19 cellular contexts compared by ENCODE assay signal in genomic region chr6:12318749-12319148, GRCh38. TPM values are rescaled to one million over a fixed set of nuclear protein-coding genes. Genes with fewer than 3 reads are reported as not detected.
DNase-seq lines count a peak whose midpoint lies in the region; ATAC-seq, FAIRE-seq and TF ChIP-seq lines count a peak whose summit lies in the region.
"Had no signal": no experiment of that assay in that cellular context is flagged by ENCODE, and none has a peak within 500 bp of the region (broad histone marks: within the 10 kb centered on the region; RNA-seq: fewer than 3 reads in every experiment).

No MANE protein-coding gene starts in this region.

- H3K4me1 ChIP-seq in A549, result peaks cover 32% of the 10 kb centered on the region
- H3K4me1 ChIP-seq in MM.1S (ENCODE audit: low read length), result peaks cover 23% of the 10 kb centered on the region
- no peaks in the 10 kb centered on the region for H3K4me1 ChIP-seq in K562 (replicated peaks in 1 of 2; ENCODE audit: control insufficient read depth in 2 of 2, insufficient read depth in 2 of 2, low read length in 2 of 2)
- H3K4me1 ChIP-seq in prostate gland (replicated peaks), result no peaks in the 10 kb centered on the region

- in situ Hi-C loops in K562 (cut with MboI), result no loop called here

- CTCF ChIA-PET in A549 (lab: Yijun Ruan, JAX) (no interaction called here), K562 (lab: Yijun Ruan, JAX; ENCODE audit: low intra/inter-chr PET ratio) (no interaction called here)

- FAIRE-seq in A549 (lab: Jason Lieb, UNC), result no peak
- no peak for FAIRE-seq in K562 (lab: Jason Lieb, UNC)
- FAIRE-seq: GM18507 had no signal

- TF ChIP-seq EP300 in A549 (IDR thresholded peaks at IDR 0.05) (no peak), K562 (IDR thresholded peaks at IDR 0.05; ENCODE audit: low read length) (no peak)

- intact Hi-C loops in K562 (cut with micrococcal nuclease), result no loop called here
- intact Hi-C loops in prostate gland (cut with DNase I), result no loop called here

- H3K9me3 ChIP-seq in A549 (peaks cover 60% of the 10 kb centered on the region), MM.1S (replicated peaks; ENCODE audit: insufficient read depth, low read length) (no peaks in the 10 kb centered on the region), K562 (replicated peaks; ENCODE audit: control insufficient read depth, insufficient read depth, low read depth, low read length) (no peaks in the 10 kb centered on the region), prostate gland (no peaks in the 10 kb centered on the region)

- H4K20me1 ChIP-seq in MM.1S (ENCODE audit: insufficient read depth, low read length), result no peaks in the 10 kb centered on the region
- no peaks in the 10 kb centered on the region for H4K20me1 ChIP-seq in K562 (replicated peaks; ENCODE audit: control insufficient read depth, insufficient read depth, low read length)

- H3K27me3 ChIP-seq in MM.1S (replicated peaks; ENCODE audit: insufficient read depth, low read length), result no peaks in the 10 kb centered on the region
- H3K27me3 ChIP-seq in K562 (ENCODE audit: control insufficient read depth in 2 of 2, insufficient read depth in 2 of 2, low read length in 2 of 2), result 0 out of 5 replicates have a peak, but pooled peaks cover 0 to 8% of the 10 kb centered on the region in 2 experiments
- no peaks in the 10 kb centered on the region for H3K27me3 ChIP-seq in prostate gland (replicated peaks; ENCODE audit: insufficient read depth)

- peaks cover 16% of the 10 kb centered on the region; the same call in 1 of the 2 replicates for H3F3A ChIP-seq in MM.1S (ENCODE audit: insufficient read depth, low read length)

- H3K9ac ChIP-seq in MM.1S (ENCODE audit: low read length) (no peak overlapping the region; the same call in 1 of the 2 replicates), K562 (ENCODE audit: insufficient read depth in 1 of 2, low read depth in 2 of 2, low read length in 2 of 2) (no peak overlapping the region)

- ATAC-seq in A549 (no peak), K562 (no peak), GM18907 (IDR thresholded peaks at IDR 0.05; ENCODE audit: unreplicated experiment) (no peak)
- ATAC-seq: GM23338, HCT116 had no signal

- POLR2A ChIA-PET in A549 (lab: Yijun Ruan, JAX), result no interaction called here
- POLR2A ChIA-PET in K562 (lab: Yijun Ruan, JAX), result no interaction called here

- TF ChIP-seq CTCF in A549 (IDR thresholded peaks at IDR 0.05) (no peak), MM.1S (IDR thresholded peaks at IDR 0.05; ENCODE audit: low read length) (no peak), K562 (IDR thresholded peaks at IDR 0.05 in 2 of 3, conservative IDR thresholded peaks at IDR 0.05 in 1 of 3; ENCODE audit: insufficient read depth in 2 of 3, low read depth in 1 of 3, low read length in 3 of 3) (no peak), osteocyte (IDR thresholded peaks at IDR 0.05) (no peak), prostate gland (IDR thresholded peaks at IDR 0.05) (no peak)

- no peak overlapping the region for H3K27ac Mint-ChIP-seq in osteocyte (ENCODE audit: unreplicated experiment)
- H3K27ac Mint-ChIP-seq: CD4-positive, alpha-beta memory T cell; GM23338; H9 had no signal

- DNase-seq in A549 (ENCODE audit: low read depth in 1 of 2, low spot score in 1 of 2), result no peak
- DNase-seq in MM.1S, result peak; percentile 38
- DNase-seq in K562 (ENCODE audit: extremely low read depth in 1 of 4, low spot score in 3 of 4), result no peak
- peak; percentile 64 for DNase-seq in osteocyte (ENCODE audit: extremely low spot score, unreplicated experiment)
- DNase-seq in prostate gland (ENCODE audit: low spot score), result no peak
- no peak for DNase-seq in NCI-H2107 treated with DMSO at 0.1 percent for 48 hours (lab: John Stamatoyannopoulos, UW; ENCODE audit: unreplicated experiment)
- DNase-seq: 8988T; C1 segment of cervical spinal cord; CD4-positive, alpha-beta memory T cell; COR-L47; DMS153; DND-41; GDM1; H9 had no signal

- peaks cover 2% of the 10 kb centered on the region for H3K36me3 Mint-ChIP-seq in osteocyte (ENCODE audit: unreplicated experiment)
- H3K36me3 Mint-ChIP-seq: CD4-positive, alpha-beta memory T cell had no signal

- H3K9me3 Mint-ChIP-seq in osteocyte (ENCODE audit: unreplicated experiment), result peaks cover 6% of the 10 kb centered on the region

- H3K79me2 ChIP-seq in MM.1S (ENCODE audit: low read length) (no peaks in the 10 kb centered on the region), K562 (ENCODE audit: control insufficient read depth, insufficient read depth, low read length) (no peaks in the 10 kb centered on the region)

- no peak overlapping the region for H3K4me3 Mint-ChIP-seq in osteocyte (ENCODE audit: unreplicated experiment)
- H3K4me3 Mint-ChIP-seq: CD4-positive, alpha-beta memory T cell; GM23338; H9 had no signal

- WGBS in A549 (ENCODE audit: missing lambda C conversion rate), result 90% methylated on average over 2 of the region's 2 CpGs
- WGBS in K562 (ENCODE audit: insufficient coverage, low coverage, missing lambda C conversion rate), result 0% methylated on average over 2 of the region's 2 CpGs
- 84% methylated on average over 2 of the region's 2 CpGs for WGBS in prostate gland

- H3K36me3 ChIP-seq in MM.1S (replicated peaks; ENCODE audit: insufficient read depth, low read length), result no peaks in the 10 kb centered on the region
- H3K36me3 ChIP-seq in K562 (ENCODE audit: control insufficient read depth, insufficient read depth, low read length), result no peaks in the 10 kb centered on the region
- H3K36me3 ChIP-seq in prostate gland, result no peaks in the 10 kb centered on the region

- H3K4me2 ChIP-seq in A549, result no peak overlapping the region
- H3K4me2 ChIP-seq in MM.1S (ENCODE audit: low read depth, low read length), result peak overlapping the region; percentile 53
- no peak overlapping the region for H3K4me2 ChIP-seq in K562 (ENCODE audit: insufficient read depth, low read length)
- H3K4me2 ChIP-seq: GM23338 had no signal

- peak overlapping the region; percentile 68 for H2AFZ ChIP-seq in MM.1S (ENCODE audit: low read length)
- H2AFZ ChIP-seq in K562 (ENCODE audit: low read depth, low read length), result no peak overlapping the region
- H2AFZ ChIP-seq: GM23338 had no signal

- peaks cover 34% of the 10 kb centered on the region for H3K4me1 Mint-ChIP-seq in osteocyte (ENCODE audit: unreplicated experiment)
- H3K4me1 Mint-ChIP-seq: CD4-positive, alpha-beta memory T cell; GM23338; H9 had no signal

- TF ChIP-seq RAD21 in A549 (conservative IDR thresholded peaks at IDR 0.05 in 1 of 2, IDR thresholded peaks at IDR 0.05 in 1 of 2), result no peak
- TF ChIP-seq RAD21 in K562 (CRISPR knock-in tag; conservative IDR thresholded peaks at IDR 0.05 in 1 of 2, IDR thresholded peaks at IDR 0.05 in 1 of 2), result no peak

- H3K9me2 ChIP-seq in MM.1S (replicated peaks; ENCODE audit: insufficient read depth, low read length), result no peaks in the 10 kb centered on the region

- no peaks in the 10 kb centered on the region for H3K9me1 ChIP-seq in K562 (ENCODE audit: control insufficient read depth, insufficient read depth, low read length)

- TF ChIP-seq POLR2A in A549 (IDR thresholded peaks at IDR 0.05; ENCODE audit: low read length) (no peak), K562 (conservative IDR thresholded peaks at IDR 0.05) (no peak), prostate gland (IDR thresholded peaks at IDR 0.05) (no peak)

- H3K27me3 Mint-ChIP-seq in osteocyte (ENCODE audit: unreplicated experiment), result no peaks in the 10 kb centered on the region

- no peak overlapping the region for H3K4me3 ChIP-seq in A549
- 0 out of 2 replicates have a peak overlapping the region, but pooled peaks have one; percentile 1 for H3K4me3 ChIP-seq in MM.1S (ENCODE audit: low read length)
- no peak overlapping the region for H3K4me3 ChIP-seq in K562
- no peak overlapping the region for H3K4me3 ChIP-seq in prostate gland
- H3K4me3 ChIP-seq: GM23338 had no signal

- no TSS peak for BruUV-seq in K562 (replicated peaks; lab: Mats Ljungman, UMichigan)

- H3K27ac ChIP-seq in A549 (peak overlapping the region; percentile 29 to 64; a peak in 4 of 6 replicates), MM.1S (ENCODE audit: low read length) (peak overlapping the region; percentile 68; the same call in 1 of the 2 replicates), K562 (ENCODE audit: extremely low read depth, low read depth, low read length) (no peak overlapping the region), prostate gland (no peak overlapping the region)

TF ChIP-seq in A549, 52 proteins besides CTCF, POLR2A, EP300 and RAD21 (continues in another document):
- TF ChIP-seq CBX8 (IDR thresholded peaks at IDR 0.05) (no peak), JUNB (IDR thresholded peaks at IDR 0.05) (no peak), CBX2 (IDR thresholded peaks at IDR 0.05; ENCODE audit: borderline replicate concordance, low read depth) (no peak), SMC3 (IDR thresholded peaks at IDR 0.05) (no peak)

TF ChIP-seq in K562, 482 proteins besides CTCF, POLR2A, EP300 and RAD21 (continues in another document):
- TF ChIP-seq SIN3A (IDR thresholded peaks at IDR 0.05; ENCODE audit: borderline replicate concordance in 2 of 2, control insufficient read depth in 1 of 2, low read depth in 2 of 2, low read length in 2 of 2), result no peak

RNA-seq across cellular contexts. Expression of gene EDN1, which starts 28.6 kb away (rescaled TPM):
- polyA plus RNA-seq in A549 (2011; rRNA removed) (67.1 and 87.4 TPM in 2 replicates), A549 (2017; fragmentation: RNase III; extraction: RNeasy Plus Mini Kit Qiagen cat#74134 plus additional on column Dnase treatment) (33.2 to 34.3 TPM (median 33.5 TPM) in 3 replicates), K562 (2011; rRNA removed) (0.03 TPM in 1 of 2 replicates, not detected in the other), K562 (2014; fragmentation: Illumina TruSeq; extraction: Trizol) (0.06 and 0.07 TPM in 2 replicates), K562 (2014; fragmentation: Nextera tagmentation; extraction: Ambion mirVana) (not detected), K562 (2014; rRNA removed) (0.07 TPM in 1 of 2 replicates, not detected in the other)
- 41.2 and 42.5 TPM in 2 replicates for polyA plus RNA-seq in A549 (2012; cell fraction: cytosol; rRNA removed)
- 54.7 and 61.3 TPM in 2 replicates for polyA plus RNA-seq in A549 (2012; cell fraction: nucleus; rRNA removed)
- polyA minus RNA-seq in A549 (2011; rRNA and poly(A)+ RNA removed), result 40.1 and 44.8 TPM in 2 replicates
- not detected in 2 replicates for total RNA-seq in K562 (2011; cell fraction: chromatin; rRNA removed; ENCODE audit: low replicate concordance)
- not detected in 2 replicates for total RNA-seq in K562 (2011; cell fraction: nucleolus; rRNA removed)
- not detected in 2 replicates for total RNA-seq in K562 (2011; cell fraction: nucleoplasm; rRNA removed)
- total RNA-seq in K562 (2014; rRNA removed) (not detected in 2 replicates), K562 (2014; rRNA removed; fragmentation: Illumina TruSeq; extraction: Trizol) (not detected in 2 replicates), K562 (2015; rRNA removed; fragmentation: Illumina TruSeq; extraction: Trizol) (0.08 TPM in 1 of 2 replicates, not detected in the other), K562 (2021) (not detected in 2 replicates), osteocyte (10.9 and 13.2 TPM in 2 replicates), prostate gland (10 to 100 TPM; 15.6 to 20.4 TPM)
- polyA plus RNA-seq in K562 (2011; cell fraction: cytosol; rRNA removed), result 0.06 and 0.07 TPM in 2 replicates
- polyA plus RNA-seq in K562 (2011; cell fraction: nucleus; rRNA removed), result 0.10 and 0.25 TPM in 2 replicates
- polyA plus RNA-seq in K562 (2012), result 0.05 and 0.10 TPM in 2 replicates
- not detected in 2 replicates for polyA minus RNA-seq in K562 (2011; rRNA and poly(A)+ RNA removed)
- polyA minus RNA-seq in K562 (2011; cell fraction: cytosol; rRNA and poly(A)+ RNA removed), result not detected in 2 replicates
- not detected in 2 replicates for polyA minus RNA-seq in K562 (2011; cell fraction: nucleus; rRNA and poly(A)+ RNA removed)
- total RNA-seq: A673 had no signal
- polyA plus RNA-seq: CD4-positive, alpha-beta memory T cell had no signal

Comparison
In these comparisons a context has a peak if more than half of its experiments do, and no peak if none do; other contexts are left out.
1. DNase-seq: peak in MM.1S (single experiment) and osteocyte (single experiment); none in A549 (0 of 2), K562 (0 of 4), prostate gland (single experiment) and NCI-H2107 treated with DMSO at 0.1 percent for 48 hours (single experiment).
2. H3K27ac ChIP-seq: peak in A549 (2 of 2) and MM.1S (single experiment); none in K562 (single experiment) and prostate gland (0 of 2).
3. RNA of gene EDN1, which starts 28.6 kb away (total RNA-seq): 15.6 to 20.4 TPM in prostate gland and 10.9 to 13.2 TPM in osteocyte; 0.08 TPM in K562; every median in the first group is over 10 times any median in the second.